ENCODE assay signal across 28 cellular contexts in the genomic region with DNA sequence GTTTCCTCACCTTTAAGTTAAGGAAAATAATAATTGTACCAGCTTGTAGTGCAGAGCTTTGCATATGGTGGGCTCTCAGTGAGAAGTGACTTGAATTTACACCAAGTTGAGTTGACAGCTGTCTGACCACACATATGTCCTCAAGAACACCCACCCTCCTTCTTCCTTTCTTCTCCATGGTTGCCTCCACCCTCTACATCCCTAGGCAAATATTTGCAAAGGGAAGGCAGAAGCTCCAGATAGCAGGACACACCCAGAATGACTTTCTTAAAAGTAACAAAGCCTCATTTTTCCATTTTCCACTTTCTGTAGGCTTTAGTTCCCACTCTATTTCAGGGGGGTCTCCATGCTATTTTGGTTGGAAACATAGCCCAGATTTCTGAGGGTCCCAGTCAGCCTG. TPM values are rescaled to one million over a fixed set of nuclear protein-coding genes. Genes with fewer than 3 reads are reported as not detected.
"Had no signal": no experiment of that assay in that cellular context is flagged by ENCODE, and none has a peak within 500 bp of the region (broad histone marks: within the 10 kb centered on the region; RNA-seq: fewer than 3 reads in every experiment).

No MANE protein-coding gene starts in this region.

- H3K27me3 Mint-ChIP-seq: activated CD4-positive, alpha-beta memory T cell treated with anti-CD3 and anti-CD28 coated beads, Interleukin-2, amount 10 ng/mL, durations not matched to agents 7 days and 5 days; activated T-cell treated with anti-CD3 and anti-CD28 coated beads, Interleukin-2, amount 50 U/mL, for 24 hours had no signal

- H3K36me3 ChIP-seq: SJCRH30, WERI-Rb-1 had no signal

- H3K4me1 Mint-ChIP-seq: brain had no signal

- H3K9me3 Mint-ChIP-seq: activated CD4-positive, alpha-beta memory T cell treated with anti-CD3 and anti-CD28 coated beads, Interleukin-2, amount 10 ng/mL, durations not matched to agents 7 days and 5 days; activated naive CD4-positive, alpha-beta T cell treated with anti-CD3 and anti-CD28 coated beads for 36 hours; activated naive CD4-positive, alpha-beta T cell treated with anti-CD3 and anti-CD28 coated beads, Interleukin-2, amount 50 U/mL, for 72 hours; activated T-cell treated with anti-CD3 and anti-CD28 coated beads, Interleukin-2, amount 50 U/mL, for 24 hours had no signal

- H3K9me3 ChIP-seq: SJCRH30 had no signal

- DNase-seq: activated CD4-positive, alpha-beta memory T cell treated with anti-CD3 and anti-CD28 coated beads, Interleukin-2, amount 10 ng/mL, durations not matched to agents 7 days and 5 days; activated CD4-positive, alpha-beta T cell treated with anti-CD3 and anti-CD28 coated beads for 1 hour; activated CD4-positive, alpha-beta T cell treated with anti-CD3 and anti-CD28 coated beads for 48 hours; activated CD4-positive, CD25-positive, alpha-beta regulatory T cell; activated gamma-delta T cell treated with Interleukin-2 at 50 U/mL for 16 hours; activated naive CD4-positive, alpha-beta T cell treated with anti-CD3 and anti-CD28 coated beads for 36 hours; activated T-cell treated with anti-CD3 and anti-CD28 coated beads, Interleukin-2, amount 50 U/mL, for 24 hours; anterior cingulate cortex; caudate nucleus; Karpas-422; KBM-7; NCI-H1048; NCI-H1105 treated with DMSO at 0.1 percent for 48 hours; NCI-H1436; NCI-H1694; NCI-H1930; NCI-H2081 treated with DMSO at 0.1 percent for 48 hours; NCI-H226; NCI-H524 treated with DMSO at 0.1 percent for 48 hours; SHP77; SJCRH30; T1000; WERI-Rb-1 had no signal

- ATAC-seq: activated naive CD4-positive, alpha-beta T cell treated with anti-CD3 and anti-CD28 coated beads, Interleukin-2, amount 50 U/mL, for 72 hours; Panc1 had no signal

- H3K4me3 Mint-ChIP-seq: activated CD4-positive, alpha-beta memory T cell treated with anti-CD3 and anti-CD28 coated beads, Interleukin-2, amount 10 ng/mL, durations not matched to agents 7 days and 5 days; activated naive CD4-positive, alpha-beta T cell treated with anti-CD3 and anti-CD28 coated beads for 36 hours; activated T-cell treated with anti-CD3 and anti-CD28 coated beads, Interleukin-2, amount 50 U/mL, for 24 hours; brain had no signal

- H3K36me3 Mint-ChIP-seq: brain had no signal

- H3K4me3 ChIP-seq: SJCRH30, SK-N-MC had no signal

- H3K4me1 ChIP-seq: SJCRH30 had no signal

- H3K27ac Mint-ChIP-seq: activated CD4-positive, alpha-beta memory T cell treated with anti-CD3 and anti-CD28 coated beads, Interleukin-2, amount 10 ng/mL, durations not matched to agents 7 days and 5 days; activated naive CD4-positive, alpha-beta T cell treated with anti-CD3 and anti-CD28 coated beads for 36 hours; activated naive CD4-positive, alpha-beta T cell treated with anti-CD3 and anti-CD28 coated beads, Interleukin-2, amount 50 U/mL, for 72 hours; activated T-cell treated with anti-CD3 and anti-CD28 coated beads, Interleukin-2, amount 50 U/mL, for 24 hours; brain had no signal

RNA-seq across cellular contexts. Expression of gene CRACR2A, which starts 12.1 kb away (rescaled TPM):
- total RNA-seq: MCF 10A had no signal
